In the genomic region with DNA sequence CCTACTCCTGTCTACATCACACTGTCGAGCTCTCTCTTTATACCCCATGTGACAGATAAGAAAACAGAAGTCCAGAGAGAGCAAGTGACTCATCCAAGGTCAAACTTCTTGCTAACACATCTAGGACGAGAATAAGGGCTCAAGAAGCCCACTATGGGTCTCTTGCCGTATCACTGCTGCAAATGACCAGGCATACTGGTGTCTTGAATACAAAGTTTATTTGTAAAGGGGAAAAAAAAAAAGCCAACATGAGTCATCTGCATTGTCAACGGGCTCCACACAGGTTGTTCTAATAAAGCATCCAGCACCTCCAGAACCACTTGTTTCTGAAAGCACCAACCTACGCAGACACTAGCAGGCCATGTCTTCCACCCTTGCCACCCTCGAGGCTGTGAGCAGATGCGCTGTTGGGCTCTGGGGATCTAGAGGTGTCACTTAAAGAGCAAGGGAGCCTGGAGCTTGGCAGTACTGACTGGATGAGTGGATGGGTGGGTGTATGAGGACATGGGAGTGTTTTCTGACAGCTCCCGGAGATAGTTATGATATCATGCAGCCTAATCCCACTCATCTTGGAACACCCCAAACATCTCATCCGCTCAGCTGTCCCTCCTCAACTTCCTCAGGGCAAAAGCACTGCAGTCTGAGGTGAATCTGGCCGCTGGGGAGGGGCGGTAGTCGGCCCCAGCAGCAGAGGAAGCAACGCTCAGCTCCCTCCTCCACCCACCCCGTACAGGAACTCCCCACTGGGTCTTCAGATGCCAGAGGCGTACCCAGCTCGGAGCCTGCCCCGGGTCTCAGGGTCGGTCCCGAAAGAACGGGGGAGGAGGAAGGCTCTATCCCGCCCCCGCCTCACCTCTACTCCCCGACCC, we compare ENCODE assay signal across 1 cellular context.
A peak's percentile ranks its signal among the peaks of the same experiment; 100 is the strongest.
TF ChIP-seq lines count a peak whose summit lies in the region.

No MANE protein-coding gene starts in this region.

TF ChIP-seq in GM12878, 131 proteins besides CTCF, POLR2A, EP300 and RAD21 (continued from another document and continues in another):
- TF ChIP-seq, protein P1, sequence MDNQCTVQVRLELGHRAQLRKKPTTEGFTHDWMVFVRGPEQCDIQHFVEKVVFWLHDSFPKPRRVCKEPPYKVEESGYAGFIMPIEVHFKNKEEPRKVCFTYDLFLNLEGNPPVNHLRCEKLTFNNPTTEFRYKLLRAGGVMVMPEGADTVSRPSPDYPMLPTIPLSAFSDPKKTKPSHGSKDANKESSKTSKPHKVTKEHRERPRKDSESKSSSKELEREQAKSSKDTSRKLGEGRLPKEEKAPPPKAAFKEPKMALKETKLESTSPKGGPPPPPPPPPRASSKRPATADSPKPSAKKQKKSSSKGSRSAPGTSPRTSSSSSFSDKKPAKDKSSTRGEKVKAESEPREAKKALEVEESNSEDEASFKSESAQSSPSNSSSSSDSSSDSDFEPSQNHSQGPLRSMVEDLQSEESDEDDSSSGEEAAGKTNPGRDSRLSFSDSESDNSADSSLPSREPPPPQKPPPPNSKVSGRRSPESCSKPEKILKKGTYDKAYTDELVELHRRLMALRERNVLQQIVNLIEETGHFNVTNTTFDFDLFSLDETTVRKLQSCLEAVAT (IDR thresholded peaks at IDR 0.05) = peak; percentile 42; the same call in 1 of the 2 replicates
- TF ChIP-seq SMAD5 (IDR thresholded peaks at IDR 0.05; ENCODE audit: low read depth) (no peak), RB1 (IDR thresholded peaks at IDR 0.05; ENCODE audit: borderline replicate concordance) (no peak), SIX5 (IDR thresholded peaks at IDR 0.05; ENCODE audit: low read depth, low read length, severe bottlenecking) (no peak), NRF1 (conservative IDR thresholded peaks at IDR 0.05; ENCODE audit: low read depth, low read length) (no peak), CHD1 (IDR thresholded peaks at IDR 0.05; ENCODE audit: low read depth, low read length) (no peak), ZBTB40 (IDR thresholded peaks at IDR 0.05; ENCODE audit: borderline replicate concordance) (peak; percentile 78), IKZF1 (conservative IDR thresholded peaks at IDR 0.05) (no peak; the same call in 1 of the 2 replicates), SP1 (IDR thresholded peaks at IDR 0.05; ENCODE audit: low read depth, low read length) (no peak), MTA3 (IDR thresholded peaks at IDR 0.05; ENCODE audit: borderline replicate concordance, low read length) (0 out of 2 replicates have a peak, but pooled peaks have one; percentile 34), NFYA (IDR thresholded peaks at IDR 0.05; ENCODE audit: borderline replicate concordance, low read depth, low read length) (no peak), BCL3 (IDR thresholded peaks at IDR 0.05; ENCODE audit: borderline replicate concordance, insufficient read depth, low read depth, low read length, poor library complexity, severe bottlenecking) (no peak), JUND (IDR thresholded peaks at IDR 0.05; ENCODE audit: low read depth, low read length) (no peak), RAD51 (IDR thresholded peaks at IDR 0.05) (no peak), GATAD2B (conservative IDR thresholded peaks at IDR 0.05; ENCODE audit: low read depth) (peak; percentile 19; the same call in 1 of the 2 replicates), SREBF2 (IDR thresholded peaks at IDR 0.05; ENCODE audit: low read length) (no peak), YY1 (IDR thresholded peaks at IDR 0.05; ENCODE audit: low read depth, low read length) (0 out of 2 replicates have a peak, but pooled peaks have one; percentile 5), IKZF2 (IDR thresholded peaks at IDR 0.05) (peak; percentile 34 to 36; a peak in 2 of 4 replicates), ASH2L (IDR thresholded peaks at IDR 0.05; ENCODE audit: borderline replicate concordance, low read depth) (no peak), SMC3 (IDR thresholded peaks at IDR 0.05; ENCODE audit: borderline replicate concordance, low read length) (no peak; the same call in 1 of the 2 replicates), CREB1 (IDR thresholded peaks at IDR 0.05; ENCODE audit: low read depth) (peak; percentile 58), MXI1 (IDR thresholded peaks at IDR 0.05; ENCODE audit: low read depth, low read length) (no peak), USF2 (IDR thresholded peaks at IDR 0.05; ENCODE audit: borderline replicate concordance, low read depth, low read length) (no peak), IRF4 (IDR thresholded peaks at IDR 0.05; ENCODE audit: low read depth, low read length) (peak; percentile 39; the same call in 1 of the 2 replicates), POLR2AphosphoS5 (IDR thresholded peaks at IDR 0.05; ENCODE audit: low read length) (peak; percentile 58; the same call in 1 of the 2 replicates), ZBTB33 (IDR thresholded peaks at IDR 0.05) (no peak), FOXM1 (IDR thresholded peaks at IDR 0.05; ENCODE audit: low read depth, low read length) (no peak), MTA2 (IDR thresholded peaks at IDR 0.05; ENCODE audit: low read depth) (0 out of 2 replicates have a peak, but pooled peaks have one; percentile 27), FOS (IDR thresholded peaks at IDR 0.05; ENCODE audit: borderline replicate concordance, extremely low read depth, insufficient read length) (no peak), ATF7 (IDR thresholded peaks at IDR 0.05; ENCODE audit: low read depth) (peak; percentile 31; the same call in 1 of the 2 replicates), E2F8 (IDR thresholded peaks at IDR 0.05; ENCODE audit: low read depth, partially characterized antibody) (no peak), KDM1A (IDR thresholded peaks at IDR 0.05; ENCODE audit: borderline replicate concordance) (no peak), ZNF384 (IDR thresholded peaks at IDR 0.05; ENCODE audit: borderline replicate concordance, low read depth, low read length) (peak; percentile 52; the same call in 1 of the 2 replicates), ZZZ3 (IDR thresholded peaks at IDR 0.05; ENCODE audit: control insufficient read depth, insufficient read length, low read depth) (no peak), EGR1 (IDR thresholded peaks at IDR 0.05; ENCODE audit: borderline replicate concordance in 1 of 2, low read depth in 2 of 2, low read length in 2 of 2) (0 out of 3 replicates have a peak, but pooled peaks of 1 of the 2 experiments have one; percentile 1)
- TF ChIP-seq, protein P2, sequence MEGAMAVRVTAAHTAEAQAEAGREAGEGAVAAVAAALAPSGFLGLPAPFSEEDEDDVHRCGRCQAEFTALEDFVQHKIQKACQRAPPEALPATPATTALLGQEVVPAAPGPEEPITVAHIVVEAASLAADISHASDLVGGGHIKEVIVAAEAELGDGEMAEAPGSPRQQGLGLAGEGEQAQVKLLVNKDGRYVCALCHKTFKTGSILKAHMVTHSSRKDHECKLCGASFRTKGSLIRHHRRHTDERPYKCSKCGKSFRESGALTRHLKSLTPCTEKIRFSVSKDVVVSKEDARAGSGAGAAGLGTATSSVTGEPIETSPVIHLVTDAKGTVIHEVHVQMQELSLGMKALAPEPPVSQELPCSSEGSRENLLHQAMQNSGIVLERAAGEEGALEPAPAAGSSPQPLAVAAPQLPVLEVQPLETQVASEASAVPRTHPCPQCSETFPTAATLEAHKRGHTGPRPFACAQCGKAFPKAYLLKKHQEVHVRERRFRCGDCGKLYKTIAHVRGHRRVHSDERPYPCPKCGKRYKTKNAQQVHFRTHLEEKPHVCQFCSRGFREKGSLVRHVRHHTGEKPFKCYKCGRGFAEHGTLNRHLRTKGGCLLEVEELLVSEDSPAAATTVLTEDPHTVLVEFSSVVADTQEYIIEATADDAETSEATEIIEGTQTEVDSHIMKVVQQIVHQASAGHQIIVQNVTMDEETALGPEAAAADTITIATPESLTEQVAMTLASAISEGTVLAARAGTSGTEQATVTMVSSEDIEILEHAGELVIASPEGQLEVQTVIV (IDR thresholded peaks at IDR 0.05; ENCODE audit: borderline replicate concordance, partially characterized antibody) = no peak
- TF ChIP-seq, protein P3, sequence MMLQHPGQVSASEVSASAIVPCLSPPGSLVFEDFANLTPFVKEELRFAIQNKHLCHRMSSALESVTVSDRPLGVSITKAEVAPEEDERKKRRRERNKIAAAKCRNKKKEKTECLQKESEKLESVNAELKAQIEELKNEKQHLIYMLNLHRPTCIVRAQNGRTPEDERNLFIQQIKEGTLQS (IDR thresholded peaks at IDR 0.05; ENCODE audit: borderline replicate concordance, extremely low read depth, low read depth, low read length) = peak; percentile 15; the same call in 1 of the 2 replicates
- TF ChIP-seq, protein P4, sequence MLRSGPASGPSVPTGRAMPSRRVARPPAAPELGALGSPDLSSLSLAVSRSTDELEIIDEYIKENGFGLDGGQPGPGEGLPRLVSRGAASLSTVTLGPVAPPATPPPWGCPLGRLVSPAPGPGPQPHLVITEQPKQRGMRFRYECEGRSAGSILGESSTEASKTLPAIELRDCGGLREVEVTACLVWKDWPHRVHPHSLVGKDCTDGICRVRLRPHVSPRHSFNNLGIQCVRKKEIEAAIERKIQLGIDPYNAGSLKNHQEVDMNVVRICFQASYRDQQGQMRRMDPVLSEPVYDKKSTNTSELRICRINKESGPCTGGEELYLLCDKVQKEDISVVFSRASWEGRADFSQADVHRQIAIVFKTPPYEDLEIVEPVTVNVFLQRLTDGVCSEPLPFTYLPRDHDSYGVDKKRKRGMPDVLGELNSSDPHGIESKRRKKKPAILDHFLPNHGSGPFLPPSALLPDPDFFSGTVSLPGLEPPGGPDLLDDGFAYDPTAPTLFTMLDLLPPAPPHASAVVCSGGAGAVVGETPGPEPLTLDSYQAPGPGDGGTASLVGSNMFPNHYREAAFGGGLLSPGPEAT (IDR thresholded peaks at IDR 0.05; ENCODE audit: low read depth) = 0 out of 2 replicates have a peak, but pooled peaks have one; percentile 42
